Comparison of ENCODE assay signal across 32 cellular contexts in the genomic region with DNA sequence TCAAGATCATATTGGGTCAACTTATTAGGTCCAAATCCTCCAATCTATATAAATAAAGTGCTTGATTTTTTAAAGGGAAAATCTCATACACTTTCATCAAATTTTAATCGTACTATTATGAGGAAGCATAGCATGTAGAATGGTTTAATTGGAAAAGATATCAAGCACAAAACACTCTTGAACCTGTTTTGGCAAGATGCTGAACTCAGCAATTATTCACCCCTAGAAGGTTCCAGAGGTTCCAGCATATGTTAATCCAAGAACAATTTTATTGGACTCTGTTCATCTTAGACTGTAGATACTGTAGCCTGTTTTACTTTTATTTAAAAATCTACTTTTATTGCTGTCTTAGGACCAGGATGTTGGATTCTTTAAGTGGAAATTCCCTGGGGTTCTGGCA.
"Had no signal": no experiment of that assay in that cellular context is flagged by ENCODE, and none has a peak within 500 bp of the region (broad histone marks: within the 10 kb centered on the region; RNA-seq: fewer than 3 reads in every experiment).

No MANE protein-coding gene starts in this region.

- H3K4me3 Mint-ChIP-seq: activated CD4-positive, alpha-beta memory T cell treated with anti-CD3 and anti-CD28 coated beads for 36 hours; activated CD4-positive, alpha-beta T cell treated with anti-CD3 and anti-CD28 coated beads for 36 hours; activated CD4-positive, alpha-beta T cell treated with anti-CD3 and anti-CD28 coated beads, Interleukin-2, amount 10 ng/mL, durations not matched to agents 24 days and 14 days; activated CD8-positive, alpha-beta T cell treated with anti-CD3 and anti-CD28 coated beads, Interleukin-2, amount 10 ng/mL, durations not matched to agents 7 days and 5 days; activated naive CD4-positive, alpha-beta T cell treated with anti-CD3 and anti-CD28 coated beads, Interleukin-2, amount 10 ng/mL, durations not matched to agents 7 days and 5 days; activated naive CD8-positive, alpha-beta T cell treated with anti-CD3 and anti-CD28 coated beads, Interleukin-2, amount 10 ng/mL, durations not matched to agents 7 days and 5 days; activated T-cell treated with anti-CD3 and anti-CD28 coated beads, Interleukin-2, amount 50 U/mL, for 24 hours; activated T-cell treated with anti-CD3 and anti-CD28 coated beads, Interleukin-2, amount 50 U/mL, for 72 hours; brain; dendritic cell treated with granulocyte-macrophage colony-stimulating factor and Interleukin-4, amounts not matched to agents 40 ng/mL and 50 ng/mL, for 4 days; effector memory CD8-positive, alpha-beta T cell had no signal

- H3K36me3 Mint-ChIP-seq: activated CD4-positive, alpha-beta memory T cell treated with anti-CD3 and anti-CD28 coated beads for 36 hours; activated naive CD4-positive, alpha-beta T cell treated with anti-CD3 and anti-CD28 coated beads, Interleukin-2, amount 10 ng/mL, durations not matched to agents 7 days and 5 days; activated naive CD4-positive, alpha-beta T cell treated with anti-CD3 and anti-CD28 coated beads, Interleukin-2, amount 50 U/mL, for 72 hours; activated naive CD8-positive, alpha-beta T cell treated with anti-CD3 and anti-CD28 coated beads, Interleukin-2, amount 10 ng/mL, durations not matched to agents 7 days and 5 days; brain had no signal

- H3K4me1 ChIP-seq: breast epithelium, foreskin keratinocyte, gastrocnemius medialis had no signal

- H3K27me3 ChIP-seq: ascending aorta, breast epithelium, cardiac muscle cell, dorsolateral prefrontal cortex, esophagus muscularis mucosa, gastrocnemius medialis, heart left ventricle had no signal

- H3K4me3 ChIP-seq: ascending aorta, breast epithelium, cardiac muscle cell, coronary artery, dorsolateral prefrontal cortex, esophagus muscularis mucosa, gastrocnemius medialis, heart left ventricle had no signal

- H3K27ac Mint-ChIP-seq: activated CD4-positive, alpha-beta memory T cell treated with anti-CD3 and anti-CD28 coated beads for 36 hours; activated CD4-positive, alpha-beta T cell treated with anti-CD3 and anti-CD28 coated beads for 36 hours; activated CD4-positive, alpha-beta T cell treated with anti-CD3 and anti-CD28 coated beads, Interleukin-2, amount 10 ng/mL, durations not matched to agents 24 days and 14 days; activated CD8-positive, alpha-beta T cell treated with anti-CD3 and anti-CD28 coated beads, Interleukin-2, amount 10 ng/mL, durations not matched to agents 7 days and 5 days; activated naive CD4-positive, alpha-beta T cell treated with anti-CD3 and anti-CD28 coated beads, Interleukin-2, amount 10 ng/mL, durations not matched to agents 7 days and 5 days; activated naive CD4-positive, alpha-beta T cell treated with anti-CD3 and anti-CD28 coated beads, Interleukin-2, amount 50 U/mL, for 72 hours; activated naive CD8-positive, alpha-beta T cell treated with anti-CD3 and anti-CD28 coated beads, Interleukin-2, amount 10 ng/mL, durations not matched to agents 7 days and 5 days; activated T-cell treated with anti-CD3 and anti-CD28 coated beads, Interleukin-2, amount 50 U/mL, for 24 hours; activated T-cell treated with anti-CD3 and anti-CD28 coated beads, Interleukin-2, amount 50 U/mL, for 72 hours; brain; dendritic cell treated with granulocyte-macrophage colony-stimulating factor and Interleukin-4, amounts not matched to agents 40 ng/mL and 50 ng/mL, for 4 days; effector memory CD8-positive, alpha-beta T cell had no signal

- DNase-seq: activated CD4-positive, alpha-beta memory T cell treated with anti-CD3 and anti-CD28 coated beads for 36 hours; activated CD4-positive, alpha-beta T cell treated with anti-CD3 and anti-CD28 coated beads for 36 hours; activated CD4-positive, alpha-beta T cell treated with anti-CD3 and anti-CD28 coated beads, Interleukin-2, amount 10 ng/mL, durations not matched to agents 24 days and 14 days; activated CD4-positive, CD25-positive, alpha-beta regulatory T cell; activated CD4-positive, CD25-positive, alpha-beta regulatory T cell treated with anti-CD3 and anti-CD28 coated beads, Interleukin-2, amount 50 U/mL, for 72 hours; activated CD8-positive, alpha-beta memory T cell treated with anti-CD3 and anti-CD28 coated beads, Interleukin-2, amount 50 U/mL, for 48 hours; activated CD8-positive, alpha-beta T cell treated with anti-CD3 and anti-CD28 coated beads, Interleukin-2, amount 10 ng/mL, durations not matched to agents 7 days and 5 days; activated gamma-delta T cell; activated naive CD4-positive, alpha-beta T cell; activated naive CD4-positive, alpha-beta T cell treated with anti-CD3 and anti-CD28 coated beads, Interleukin-2, amount 10 ng/mL, durations not matched to agents 7 days and 5 days; activated naive CD8-positive, alpha-beta T cell treated with anti-CD3 and anti-CD28 coated beads, Interleukin-2, amount 10 ng/mL, durations not matched to agents 7 days and 5 days; activated T-cell treated with anti-CD3 and anti-CD28 coated beads for 4 hours; activated T-cell treated with anti-CD3 and anti-CD28 coated beads, Interleukin-2, amount 50 U/mL, for 24 hours; activated T-cell treated with anti-CD3 and anti-CD28 coated beads, Interleukin-2, amount 50 U/mL, for 72 hours; central memory CD4-positive, alpha-beta T cell; cerebellar nuclear complex; dorsolateral prefrontal cortex; effector memory CD8-positive, alpha-beta T cell; erythroblast; foreskin keratinocyte; gastrocnemius medialis; glutamatergic neuron; heart left ventricle; T-helper 2 cell had no signal

- H3K27me3 Mint-ChIP-seq: activated CD4-positive, alpha-beta memory T cell treated with anti-CD3 and anti-CD28 coated beads for 36 hours; activated CD4-positive, alpha-beta T cell treated with anti-CD3 and anti-CD28 coated beads for 36 hours had no signal

- H3K9me3 ChIP-seq: ascending aorta, breast epithelium, esophagus muscularis mucosa, gastrocnemius medialis had no signal

- H3K4me1 Mint-ChIP-seq: activated CD4-positive, alpha-beta T cell treated with anti-CD3 and anti-CD28 coated beads for 36 hours; activated CD4-positive, alpha-beta T cell treated with anti-CD3 and anti-CD28 coated beads, Interleukin-2, amount 10 ng/mL, durations not matched to agents 24 days and 14 days; activated naive CD4-positive, alpha-beta T cell treated with anti-CD3 and anti-CD28 coated beads, Interleukin-2, amount 10 ng/mL, durations not matched to agents 7 days and 5 days; activated naive CD8-positive, alpha-beta T cell treated with anti-CD3 and anti-CD28 coated beads, Interleukin-2, amount 10 ng/mL, durations not matched to agents 7 days and 5 days had no signal

- H3K36me3 ChIP-seq: ascending aorta, breast epithelium, cardiac muscle cell, esophagus muscularis mucosa, gastrocnemius medialis, heart left ventricle had no signal

- ATAC-seq: activated CD4-positive, alpha-beta T cell treated with anti-CD3 and anti-CD28 coated beads for 36 hours; activated CD8-positive, alpha-beta T cell treated with anti-CD3 and anti-CD28 coated beads, Interleukin-2, amount 10 ng/mL, durations not matched to agents 7 days and 5 days; activated naive CD4-positive, alpha-beta T cell treated with anti-CD3 and anti-CD28 coated beads, Interleukin-2, amount 50 U/mL, for 72 hours; activated T-cell treated with anti-CD3 and anti-CD28 coated beads, Interleukin-2, amount 50 U/mL, for 72 hours; effector memory CD8-positive, alpha-beta T cell; foreskin keratinocyte; gastrocnemius medialis; heart left ventricle had no signal

- H3K9me3 Mint-ChIP-seq: activated CD4-positive, alpha-beta memory T cell treated with anti-CD3 and anti-CD28 coated beads for 36 hours; activated CD4-positive, alpha-beta T cell treated with anti-CD3 and anti-CD28 coated beads, Interleukin-2, amount 10 ng/mL, durations not matched to agents 24 days and 14 days; activated naive CD4-positive, alpha-beta T cell treated with anti-CD3 and anti-CD28 coated beads, Interleukin-2, amount 10 ng/mL, durations not matched to agents 7 days and 5 days; activated naive CD4-positive, alpha-beta T cell treated with anti-CD3 and anti-CD28 coated beads, Interleukin-2, amount 50 U/mL, for 72 hours; activated naive CD8-positive, alpha-beta T cell treated with anti-CD3 and anti-CD28 coated beads, Interleukin-2, amount 10 ng/mL, durations not matched to agents 7 days and 5 days; activated T-cell treated with anti-CD3 and anti-CD28 coated beads, Interleukin-2, amount 50 U/mL, for 24 hours; activated T-cell treated with anti-CD3 and anti-CD28 coated beads, Interleukin-2, amount 50 U/mL, for 72 hours; effector memory CD8-positive, alpha-beta T cell had no signal

- H3K27ac ChIP-seq: ascending aorta, breast epithelium, cardiac muscle cell, coronary artery, dorsolateral prefrontal cortex, esophagus muscularis mucosa, foreskin keratinocyte, gastrocnemius medialis, heart left ventricle had no signal
